Comparison of ENCODE assay signal across 28 cellular contexts in the genomic region with DNA sequence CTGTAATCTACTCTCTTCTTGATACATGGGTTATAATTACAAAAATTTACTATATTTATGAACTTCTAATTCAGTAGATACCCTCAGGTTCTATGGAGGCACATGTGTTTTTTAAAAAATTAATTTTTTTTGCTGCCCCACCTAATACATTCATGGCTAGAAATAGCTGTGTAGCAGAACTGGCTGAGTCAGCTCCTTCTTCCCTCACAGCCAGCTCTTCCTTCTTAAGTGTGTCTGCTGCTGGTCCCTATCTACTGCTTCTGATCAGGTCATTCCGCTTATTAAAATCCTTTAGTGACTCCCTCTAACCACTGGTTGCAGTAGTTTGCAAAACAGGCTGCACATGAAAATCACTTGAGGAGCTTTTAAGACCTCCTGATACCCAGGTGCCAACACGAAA.
"Had no signal": no experiment of that assay in that cellular context is flagged by ENCODE, and none has a peak within 500 bp of the region (broad histone marks: within the 10 kb centered on the region; RNA-seq: fewer than 3 reads in every experiment).

No MANE protein-coding gene starts in this region.

- DNase-seq: colonic mucosa; cortex of kidney; dermis blood vessel endothelial cell; dorsolateral prefrontal cortex; effector CD4-positive, alpha-beta T cell; effector CD8-positive, alpha-beta T cell; effector memory CD4-positive, alpha-beta T cell; effector memory CD8-positive, alpha-beta T cell; endodermal cell; erythroblast; esophagus squamous epithelium; foreskin fibroblast; foreskin keratinocyte; foreskin melanocyte; gastrocnemius medialis; glutamatergic neuron; heart left ventricle; heart right ventricle had no signal

- H3K9me3 Mint-ChIP-seq: effector memory CD8-positive, alpha-beta T cell had no signal

- H3K4me3 Mint-ChIP-seq: dendritic cell treated with granulocyte-macrophage colony-stimulating factor and Interleukin-4, amounts not matched to agents 40 ng/mL and 50 ng/mL, for 4 days; effector memory CD8-positive, alpha-beta T cell; endodermal cell had no signal

- H3K27ac ChIP-seq: colonic mucosa, coronary artery, epithelial cell of prostate, esophagus muscularis mucosa, esophagus squamous epithelium, foreskin keratinocyte, gastrocnemius medialis, gastroesophageal sphincter, heart left ventricle, heart right ventricle had no signal

- H3K4me1 ChIP-seq: colonic mucosa, esophagus muscularis mucosa, esophagus squamous epithelium, foreskin keratinocyte, gastrocnemius medialis, gastroesophageal sphincter, heart left ventricle, heart right ventricle had no signal

- ATAC-seq: effector memory CD8-positive, alpha-beta T cell; esophagus mucosa; foreskin keratinocyte; gastrocnemius medialis; gastroesophageal sphincter; heart left ventricle; heart right ventricle had no signal

- H3K27ac Mint-ChIP-seq: dendritic cell treated with granulocyte-macrophage colony-stimulating factor and Interleukin-4, amounts not matched to agents 40 ng/mL and 50 ng/mL, for 4 days; effector memory CD8-positive, alpha-beta T cell; endodermal cell had no signal

- H3K27me3 ChIP-seq: colonic mucosa, dorsolateral prefrontal cortex, esophagus muscularis mucosa, foreskin keratinocyte, gastrocnemius medialis, gastroesophageal sphincter, heart left ventricle, heart right ventricle had no signal

- H3K4me3 ChIP-seq: colonic mucosa, coronary artery, dorsolateral prefrontal cortex, esophagus muscularis mucosa, esophagus squamous epithelium, gastrocnemius medialis, gastroesophageal sphincter, heart left ventricle, heart right ventricle had no signal

- H3K36me3 ChIP-seq: colonic mucosa, esophagus muscularis mucosa, esophagus squamous epithelium, gastrocnemius medialis, gastroesophageal sphincter, heart left ventricle, heart right ventricle had no signal

- H3K9me3 ChIP-seq: colonic mucosa, gastrocnemius medialis had no signal

- FAIRE-seq: colon, endometrium, endothelial cell of umbilical vein, frontal cortex had no signal
